In genomic region chr10:72215611-72216549, GRCh38 we compare ENCODE assay signal across 8 cellular contexts. TPM values are rescaled to one million over a fixed set of nuclear protein-coding genes. Genes with fewer than 3 reads are reported as not detected.
DNase-seq lines count a peak whose midpoint lies in the region; ATAC-seq and TF ChIP-seq lines count a peak whose summit lies in the region.

ANAPC16 (plus strand) TSS chr10:72216012; CDS start chr10:72223915, 7,903 bp downstream.
ASCC1 (minus strand) TSS chr10:72216276; CDS start chr10:72213298, 2,978 bp downstream.

- 0 to 1% methylated on average over 26 to 60 of the region's 64 CpGs for WGBS in esophagus squamous epithelium, 2 donors

- H3K9me3 ChIP-seq in esophagus squamous epithelium (no peaks in the 10 kb centered on the region), muscle layer of duodenum (ENCODE audit: control insufficient read depth in 1 of 2, low read length in 2 of 2) (no peaks in the 10 kb centered on the region)

- peaks cover 14 to 55% (median 30%) of the 10 kb centered on the region in 3 donors for H3K4me1 ChIP-seq in esophagus squamous epithelium
- peaks cover 5 to 44% of the 10 kb centered on the region in 2 donors for H3K4me1 ChIP-seq in muscle layer of duodenum (ENCODE audit: control insufficient read depth in 1 of 2, insufficient read depth in 2 of 2, low read length in 2 of 2)

- peak; percentile 80 for ATAC-seq in GM21825 (IDR thresholded peaks at IDR 0.05; ENCODE audit: unreplicated experiment)

- TF ChIP-seq CTCF in esophagus squamous epithelium (IDR thresholded peaks at IDR 0.05) = peak in 3 of 6 experiments; percentile 3 to 9 (median 7)

- H3K36me3 ChIP-seq in esophagus squamous epithelium (peaks cover 0 to 31% (median 1%) of the 10 kb centered on the region in 3 donors), muscle layer of duodenum (ENCODE audit: control insufficient read depth in 1 of 2, insufficient read depth in 2 of 2, low read length in 2 of 2) (peaks cover 2% of the 10 kb centered on the region in 2 donors)

- H3K27me3 ChIP-seq in esophagus squamous epithelium = no peaks in the 10 kb centered on the region
- H3K27me3 ChIP-seq in muscle layer of duodenum (ENCODE audit: low read depth, low read length) = no peaks in the 10 kb centered on the region

- H3K4me3 ChIP-seq in esophagus squamous epithelium = peak within 1 kb of the TSS; percentile 66 to 76 (median 71)
- peak within 1 kb of the TSS; percentile 90 to 94 for H3K4me3 ChIP-seq in muscle layer of duodenum (ENCODE audit: low read depth in 1 of 2, low read length in 2 of 2)

- DNase-seq in DMS79 treated with DMSO at 0.1 percent for 48 hours (lab: John Stamatoyannopoulos, UW) (peak; percentile 82), Kasumi-1 (lab: John Stamatoyannopoulos, UW) (peak; percentile 96), RKO (ENCODE audit: low spot score) (peak; percentile 93), activated T-helper 1 cell treated with Interleukin-2 at 50 U/mL for 16 hours (ENCODE audit: low read depth) (peak; percentile 95), esophagus squamous epithelium (lab: John Stamatoyannopoulos, UW) (peak; percentile 62)
- peak; percentile 91 for DNase-seq in stimulated activated CD8-positive, alpha-beta memory T cell treated with anti-CD3 and anti-CD28 coated beads, Interleukin-7, amount 100 ng/mL, for 24 hours (ENCODE audit: low read depth)

- peak in 2 of 4 donors; percentile 86 to 98 for TF ChIP-seq POLR2A in esophagus squamous epithelium (IDR thresholded peaks at IDR 0.05)

- H3K27ac ChIP-seq in esophagus squamous epithelium (peak within 1 kb of the TSS; percentile 93 to 99 (median 96)), muscle layer of duodenum (ENCODE audit: low read length) (peak within 1 kb of the TSS; percentile 99)

- intact Hi-C loops in esophagus squamous epithelium (cut with DNase I) = no loop called here

RNA-seq across cellular contexts. Expression of gene ANAPC16, which starts in this region (rescaled TPM):
- total RNA-seq in esophagus squamous epithelium = 100 to 1,000 TPM in 1 of 4 donors, 10 to 100 TPM in 3; 34.2 to 104 (median 58.1) TPM

RNA-seq across cellular contexts. Expression of gene ASCC1, which starts in this region (rescaled TPM):
- total RNA-seq in esophagus squamous epithelium = 10 to 100 TPM; 18.7 to 28.4 (median 24.7) TPM

Comparison
In these comparisons a context has a peak if more than half of its experiments do, and no peak if none do; other contexts are left out.
1. Peak in every context shown above with its lines: DNase-seq, ATAC-seq, H3K4me3 ChIP-seq and H3K27ac ChIP-seq.